ENCODE assay signal across 21 cellular contexts in the genomic region with DNA sequence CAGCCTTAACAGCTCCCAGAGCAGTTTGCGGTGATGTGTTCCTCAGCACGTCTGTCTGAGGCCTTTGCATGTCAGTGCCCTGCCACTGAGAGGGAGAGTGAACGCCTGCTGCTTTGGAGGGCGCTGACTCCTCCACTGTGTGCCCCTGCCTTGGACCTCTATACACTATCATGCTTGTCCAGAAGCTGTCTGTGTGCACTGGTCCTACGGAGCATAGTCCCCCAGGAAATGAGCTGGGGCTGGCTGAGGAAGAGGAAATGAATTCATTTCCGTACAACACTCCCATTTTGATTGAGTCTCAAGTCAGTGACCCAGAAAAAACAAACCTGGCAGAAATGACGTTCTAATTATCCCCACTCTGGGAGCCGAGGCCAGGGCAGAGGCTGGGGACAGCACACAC.
"Had no signal": no experiment of that assay in that cellular context is flagged by ENCODE, and none has a peak within 500 bp of the region (broad histone marks: within the 10 kb centered on the region; RNA-seq: fewer than 3 reads in every experiment).

No MANE protein-coding gene starts in this region.

- H3K36me3 ChIP-seq: gastrocnemius medialis, left lung, neutrophil, transverse colon had no signal

- H3K4me3 ChIP-seq: gastrocnemius medialis, left lung, mucosa of descending colon, transverse colon had no signal

- H2AFZ ChIP-seq: parathyroid adenoma had no signal

- DNase-seq: activated B cell treated with CpG ODN at 0.5 μM for 24 hours; activated CD4-positive, alpha-beta T cell treated with anti-CD3 and anti-CD28 coated beads, Interleukin-2, amount 10 ng/mL, durations not matched to agents 7 days and 5 days; activated CD8-positive, alpha-beta memory T cell treated with anti-CD3 and anti-CD28 coated beads for 24 hours; activated naive CD4-positive, alpha-beta T cell treated with Interleukin-2 at 50 U/mL for 16 hours; activated naive CD8-positive, alpha-beta T cell treated with anti-CD3 and anti-CD28 coated beads, Interleukin-2, amount 50 U/mL, for 24 hours; aorta; cerebellar nuclear complex; endodermal cell; erythroblast; gastrocnemius medialis; islet precursor cell; left lung; mucosa of descending colon; naive thymus-derived CD4-positive, alpha-beta T cell; stimulated activated CD4-positive, alpha-beta T cell treated with anti-CD3 and anti-CD28 coated beads, Interleukin-4, amount 100 ng/mL, for 4 hours; stimulated activated CD8-positive, alpha-beta memory T cell treated with anti-CD3 and anti-CD28 coated beads, Interleukin-4, amount 100 ng/mL, for 48 hours; stimulated activated naive CD4-positive, alpha-beta T cell treated with Interleukin-2 at 50 U/mL for 16 hours; substantia nigra; transverse colon had no signal

- H3K9ac ChIP-seq: parathyroid adenoma had no signal

- ATAC-seq: activated naive CD8-positive, alpha-beta T cell treated with anti-CD3 and anti-CD28 coated beads, Interleukin-2, amount 50 U/mL, for 24 hours; gastrocnemius medialis; left lung; mucosa of descending colon; naive thymus-derived CD4-positive, alpha-beta T cell had no signal

- H3K79me2 ChIP-seq: parathyroid adenoma had no signal

- H3K27ac ChIP-seq: gastrocnemius medialis, left lung, neutrophil, parathyroid adenoma, transverse colon had no signal

- H3K4me1 ChIP-seq: gastrocnemius medialis, left lung, parathyroid adenoma, transverse colon had no signal

- H3K9me3 ChIP-seq: gastrocnemius medialis, left lung, mucosa of descending colon, neutrophil, transverse colon had no signal

- H3K27me3 ChIP-seq: left lung, neutrophil, transverse colon had no signal
